In the genomic region with DNA sequence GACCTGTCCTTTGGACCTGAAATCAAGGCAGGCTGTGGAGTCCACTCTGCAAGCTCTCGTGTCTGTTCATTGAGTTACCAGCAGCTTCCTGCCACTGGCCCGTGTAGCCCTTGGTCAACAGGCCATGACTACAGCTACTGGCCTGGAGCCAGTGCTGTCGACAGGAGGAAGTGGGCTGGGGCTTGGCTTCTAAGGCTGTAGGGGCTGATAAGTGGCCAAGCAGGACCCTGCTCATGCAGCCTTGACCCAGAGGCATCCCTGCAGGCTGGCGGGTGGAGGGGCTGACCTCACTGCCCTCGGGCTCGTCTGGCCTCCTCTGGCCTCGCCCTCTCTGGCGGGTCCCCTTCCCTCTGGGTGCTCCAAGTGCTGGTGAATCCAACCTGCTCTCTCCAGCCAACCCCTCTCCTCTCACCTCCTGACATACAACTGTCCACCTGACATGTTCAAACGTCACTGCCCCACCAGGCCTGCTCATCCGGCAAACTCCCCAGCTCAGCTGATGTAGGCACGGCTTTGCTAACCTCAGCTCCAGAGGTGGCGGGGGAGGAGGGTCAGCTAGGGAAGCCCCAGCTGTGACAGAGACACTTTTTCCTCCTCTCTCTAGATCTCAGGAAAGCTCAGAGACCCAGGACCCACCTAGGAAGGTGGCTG, we compare ENCODE assay signal across 9 cellular contexts.
DNase-seq lines count a peak whose midpoint lies in the region; ATAC-seq and TF ChIP-seq lines count a peak whose summit lies in the region.
"Had no signal": no experiment of that assay in that cellular context is flagged by ENCODE, and none has a peak within 500 bp of the region (broad histone marks: within the 10 kb centered on the region; RNA-seq: fewer than 3 reads in every experiment).

No MANE protein-coding gene starts in this region.

- no peak for TF ChIP-seq EP300 in gastroesophageal sphincter (IDR thresholded peaks at IDR 0.05)
- TF ChIP-seq EP300 in ovary (IDR thresholded peaks at IDR 0.05): no peak

- H3K4me1 Mint-ChIP-seq in Calu3 (ENCODE audit: low read depth, unreplicated experiment): no peaks in the 10 kb centered on the region
- H3K4me1 Mint-ChIP-seq in T-helper 2 cell treated with Interferon-gamma antibody and Interleukin-4, amounts not matched to agents 5 μg/mL and 100 μg/mL, for 36 hours (ENCODE audit: low read depth): peaks cover 19% of the 10 kb centered on the region

- H3K79me2 ChIP-seq in PC-3 (ENCODE audit: low read length): no peaks in the 10 kb centered on the region

- H3K4me3 ChIP-seq in PC-3 (ENCODE audit: low read length) (no peak overlapping the region), gastroesophageal sphincter (no peak overlapping the region), ovary (no peak overlapping the region)

- no peak for TF ChIP-seq CTCF in Calu3 (IDR thresholded peaks at IDR 0.05; ENCODE audit: unreplicated experiment)
- no peak for TF ChIP-seq CTCF in PC-3 (conservative IDR thresholded peaks at IDR 0.05; ENCODE audit: low read depth, low read length)
- TF ChIP-seq CTCF in gastroesophageal sphincter (IDR thresholded peaks at IDR 0.05): no peak
- no peak for TF ChIP-seq CTCF in ovary (IDR thresholded peaks at IDR 0.05)
- TF ChIP-seq CTCF in GM10266 (IDR thresholded peaks at IDR 0.05; ENCODE audit: control insufficient read depth, insufficient read depth, low read depth, missing control alignments): no peak

- CTCF ChIA-PET in Calu3 (lab: Charles Lee) (no interaction called here), PC-3 (lab: Charles Lee) (no interaction called here)

- ATAC-seq in PC-3 (no peak), gastroesophageal sphincter (peak; percentile 10), GM18519 (IDR thresholded peaks at IDR 0.05; ENCODE audit: low FRiP score, unreplicated experiment) (no peak), GM21825 (IDR thresholded peaks at IDR 0.05; ENCODE audit: unreplicated experiment) (no peak)
- ATAC-seq: HCT116 had no signal

- no peaks in the 10 kb centered on the region for H3K9me3 ChIP-seq in PC-3 (ENCODE audit: low read length)
- no peaks in the 10 kb centered on the region for H3K9me3 ChIP-seq in gastroesophageal sphincter
- no peaks in the 10 kb centered on the region for H3K9me3 ChIP-seq in ovary

- H3K27me3 ChIP-seq in PC-3 (ENCODE audit: low read length): no peaks in the 10 kb centered on the region
- no peaks in the 10 kb centered on the region for H3K27me3 ChIP-seq in gastroesophageal sphincter
- no peaks in the 10 kb centered on the region for H3K27me3 ChIP-seq in ovary

- peak; percentile 41 for DNase-seq in Calu3
- peak; percentile 12 for DNase-seq in PC-3
- DNase-seq in ovary: peak; percentile 46 to 58 (median 52)
- no peak for DNase-seq in T-helper 2 cell treated with Interferon-gamma antibody and Interleukin-4, amounts not matched to agents 5 μg/mL and 100 μg/mL, for 36 hours (ENCODE audit: low spot score)
- DNase-seq in GM10266 (ENCODE audit: extremely low spot score): no peak

- H3K9me2 ChIP-seq in PC-3 (replicated peaks; ENCODE audit: low read length): no peaks in the 10 kb centered on the region

- H2AFZ ChIP-seq in PC-3 (ENCODE audit: low read length): no peak overlapping the region

- peaks cover 10% of the 10 kb centered on the region for H3K27me3 Mint-ChIP-seq in Calu3 (ENCODE audit: unreplicated experiment)
- H3K27me3 Mint-ChIP-seq in T-helper 2 cell treated with Interferon-gamma antibody and Interleukin-4, amounts not matched to agents 5 μg/mL and 100 μg/mL, for 36 hours (ENCODE audit: low read depth): no peaks in the 10 kb centered on the region

- H3K9ac ChIP-seq in PC-3 (ENCODE audit: low read length): no peak overlapping the region

- no peak overlapping the region for H3K27ac ChIP-seq in PC-3 (ENCODE audit: low read length)
- peak overlapping the region in 3 of 4 donors; percentile 57 to 81 (median 68) for H3K27ac ChIP-seq in gastroesophageal sphincter
- H3K27ac ChIP-seq in ovary: peak overlapping the region in 1 of 2 donors; percentile 13

- H4K20me1 ChIP-seq in PC-3 (ENCODE audit: low read length): no peaks in the 10 kb centered on the region

- TF ChIP-seq POLR2A in gastroesophageal sphincter (IDR thresholded peaks at IDR 0.05) (no peak), ovary (IDR thresholded peaks at IDR 0.05) (no peak)

- 82 to 90% methylated on average over 4 to 5 of the region's 12 CpGs for whole genome bisulfite sequencing in gastroesophageal sphincter (ENCODE audit: low coverage in 1 of 2), 2 donors
- 56 to 68% (median 58%) methylated on average over 12 of the region's 12 CpGs for WGBS in ovary, 3 donors

- no peak overlapping the region for H3K27ac Mint-ChIP-seq in Calu3 (ENCODE audit: unreplicated experiment)
- no peak overlapping the region for H3K27ac Mint-ChIP-seq in T-helper 2 cell treated with Interferon-gamma antibody and Interleukin-4, amounts not matched to agents 5 μg/mL and 100 μg/mL, for 36 hours

- peaks cover 19% of the 10 kb centered on the region for H3K4me1 ChIP-seq in PC-3 (ENCODE audit: insufficient read depth, low read length)
- peaks cover 0 to 81% (median 26%) of the 10 kb centered on the region in 3 donors for H3K4me1 ChIP-seq in gastroesophageal sphincter
- peaks cover 21% of the 10 kb centered on the region for H3K4me1 ChIP-seq in ovary (ENCODE audit: insufficient read depth)

- no TSS peak for BruUV-seq in Calu3 (replicated peaks; lab: Mats Ljungman, UMichigan)
- BruUV-seq in PC-3 (replicated peaks; lab: Mats Ljungman, UMichigan): no TSS peak

- H3K4me3 Mint-ChIP-seq in Calu3 (ENCODE audit: low read depth, unreplicated experiment): no peak overlapping the region
- no peak overlapping the region for H3K4me3 Mint-ChIP-seq in T-helper 2 cell treated with Interferon-gamma antibody and Interleukin-4, amounts not matched to agents 5 μg/mL and 100 μg/mL, for 36 hours

- H3F3A ChIP-seq in PC-3 (ENCODE audit: low read length, unreplicated experiment): no peaks in the 10 kb centered on the region

- peaks cover 5% of the 10 kb centered on the region for H3K36me3 Mint-ChIP-seq in Calu3 (ENCODE audit: insufficient read depth, unreplicated experiment)
- no peaks in the 10 kb centered on the region for H3K36me3 Mint-ChIP-seq in T-helper 2 cell treated with Interferon-gamma antibody and Interleukin-4, amounts not matched to agents 5 μg/mL and 100 μg/mL, for 36 hours (ENCODE audit: low read depth)

- H3K36me3 ChIP-seq in PC-3 (ENCODE audit: low read depth, low read length) (no peaks in the 10 kb centered on the region), gastroesophageal sphincter (no peaks in the 10 kb centered on the region), ovary (no peaks in the 10 kb centered on the region)

- POLR2A ChIA-PET in PC-3 (lab: Charles Lee; ENCODE audit: unreplicated experiment): no interaction called here

- intact Hi-C loops in Calu3 (cut with micrococcal nuclease; ENCODE audit: unreplicated experiment) (no loop called here), PC-3 (cut with micrococcal nuclease) (no loop called here), ovary (cut with DNase I) (loop anchor here in 1 of 4 donors (5.0 to 10.0 kb wide), 2 partner anchors 44 to 217 kb away; a partner anchor contains a TSS)

- no peaks in the 10 kb centered on the region for H3K9me3 Mint-ChIP-seq in Calu3 (ENCODE audit: low read depth, unreplicated experiment)
- H3K9me3 Mint-ChIP-seq in T-helper 2 cell treated with Interferon-gamma antibody and Interleukin-4, amounts not matched to agents 5 μg/mL and 100 μg/mL, for 36 hours: no peaks in the 10 kb centered on the region

- H3K4me2 ChIP-seq in PC-3 (ENCODE audit: low read length): no peak overlapping the region

Comparison
In these comparisons a context has a peak if more than half of its experiments do, and no peak if none do; other contexts are left out.
1. DNase-seq: peak in Calu3 (single experiment), PC-3 (single experiment) and ovary (5 of 5); none in T-helper 2 cell treated with Interferon-gamma antibody and Interleukin-4, amounts not matched to agents 5 μg/mL and 100 μg/mL, for 36 hours (single experiment) and GM10266 (single experiment).